30 cellular contexts compared by ENCODE assay signal in the genomic region with DNA sequence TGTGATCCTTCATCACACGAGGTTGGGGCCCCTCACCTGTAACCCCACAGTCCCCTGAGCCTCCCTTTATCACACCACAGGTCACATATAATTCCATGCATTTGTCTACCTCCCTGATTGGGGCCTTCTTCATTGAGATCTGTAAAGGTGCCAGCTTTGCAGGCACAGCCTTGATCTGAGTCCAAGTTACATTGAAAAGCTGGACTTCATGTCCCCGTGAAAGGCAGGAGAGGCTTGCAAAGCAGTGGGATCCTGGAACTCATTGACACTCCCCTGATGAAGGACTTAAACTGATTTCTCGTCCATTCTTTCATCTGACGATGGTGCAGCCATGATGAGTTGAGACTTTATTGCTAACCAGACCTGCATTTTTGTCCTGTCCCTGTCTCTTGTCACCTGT. TPM values are rescaled to one million over a fixed set of nuclear protein-coding genes. Genes with fewer than 3 reads are reported as not detected.
"Had no signal": no experiment of that assay in that cellular context is flagged by ENCODE, and none has a peak within 500 bp of the region (broad histone marks: within the 10 kb centered on the region; RNA-seq: fewer than 3 reads in every experiment).

No MANE protein-coding gene starts in this region.

- H3K36me3 Mint-ChIP-seq: activated naive CD4-positive, alpha-beta T cell treated with anti-CD3 and anti-CD28 coated beads, Interleukin-2, amount 50 U/mL, for 24 hours; activated naive CD8-positive, alpha-beta T cell treated with anti-CD3 and anti-CD28 coated beads for 36 hours; WTC11 had no signal

- H3K4me1 ChIP-seq: colonic mucosa had no signal

- H3K9me3 ChIP-seq: adrenal gland, body of pancreas, colonic mucosa, gastroesophageal sphincter, heart right ventricle had no signal

- H3K27me3 ChIP-seq: body of pancreas, colonic mucosa had no signal

- H3K4me3 ChIP-seq: adrenal gland, body of pancreas, colonic mucosa, esophagus squamous epithelium, gastroesophageal sphincter, heart right ventricle had no signal

- H3K36me3 ChIP-seq: adrenal gland, colonic mucosa, esophagus squamous epithelium, gastroesophageal sphincter, heart right ventricle had no signal

- H3K4me3 Mint-ChIP-seq: activated CD4-positive, alpha-beta memory T cell treated with anti-CD3 and anti-CD28 coated beads, Interleukin-2, amount 10 ng/mL, durations not matched to agents 7 days and 5 days; activated CD4-positive, alpha-beta T cell treated with anti-CD3 and anti-CD28 coated beads, Interleukin-2, amount 10 ng/mL, durations not matched to agents 7 days and 5 days; activated naive CD4-positive, alpha-beta T cell treated with anti-CD3 and anti-CD28 coated beads for 36 hours; activated naive CD4-positive, alpha-beta T cell treated with anti-CD3 and anti-CD28 coated beads, Interleukin-2, amount 50 U/mL, for 24 hours; activated naive CD8-positive, alpha-beta T cell treated with anti-CD3 and anti-CD28 coated beads for 36 hours; activated naive CD8-positive, alpha-beta T cell treated with anti-CD3 and anti-CD28 coated beads, Interleukin-2, amount 50 U/mL, for 24 hours; activated T-cell treated with anti-CD3 and anti-CD28 coated beads, Interleukin-2, amount 50 U/mL, for 4 hours; activated T-helper 17 cell treated with anti-CD3 and anti-CD28 coated beads, Interleukin-2, amount 50 U/mL, for 72 hours; WTC11 had no signal

- H3K27ac Mint-ChIP-seq: activated CD4-positive, alpha-beta memory T cell treated with anti-CD3 and anti-CD28 coated beads, Interleukin-2, amount 10 ng/mL, durations not matched to agents 7 days and 5 days; activated CD4-positive, alpha-beta T cell treated with anti-CD3 and anti-CD28 coated beads, Interleukin-2, amount 10 ng/mL, durations not matched to agents 7 days and 5 days; activated naive CD4-positive, alpha-beta T cell treated with anti-CD3 and anti-CD28 coated beads for 36 hours; activated naive CD4-positive, alpha-beta T cell treated with anti-CD3 and anti-CD28 coated beads, Interleukin-2, amount 50 U/mL, for 24 hours; activated naive CD8-positive, alpha-beta T cell treated with anti-CD3 and anti-CD28 coated beads for 36 hours; activated naive CD8-positive, alpha-beta T cell treated with anti-CD3 and anti-CD28 coated beads, Interleukin-2, amount 50 U/mL, for 24 hours; activated T-helper 17 cell treated with anti-CD3 and anti-CD28 coated beads, Interleukin-2, amount 50 U/mL, for 72 hours; WTC11 had no signal

- DNase-seq: activated CD4-positive, alpha-beta memory T cell treated with anti-CD3 and anti-CD28 coated beads, Interleukin-2, amount 10 ng/mL, durations not matched to agents 7 days and 5 days; activated CD4-positive, alpha-beta T cell treated with anti-CD3 and anti-CD28 coated beads for 1 hour; activated CD4-positive, alpha-beta T cell treated with anti-CD3 and anti-CD28 coated beads for 4 hours; activated CD4-positive, alpha-beta T cell treated with anti-CD3 and anti-CD28 coated beads, Interleukin-2, amount 10 ng/mL, durations not matched to agents 7 days and 5 days; activated CD4-positive, alpha-beta T cell treated with anti-CD3 and anti-CD28 coated beads, Interleukin-2, amount 50 U/mL, for 4 hours; activated CD8-positive, alpha-beta memory T cell treated with anti-CD3 and anti-CD28 coated beads for 24 hours; activated effector memory CD4-positive, alpha-beta T cell treated with anti-CD3 and anti-CD28 coated beads, Interleukin-2, amount 50 U/mL, for 16 hours; activated naive CD4-positive, alpha-beta T cell treated with anti-CD3 and anti-CD28 coated beads for 36 hours; activated naive CD8-positive, alpha-beta T cell treated with anti-CD3 and anti-CD28 coated beads for 36 hours; activated naive CD8-positive, alpha-beta T cell treated with anti-CD3 and anti-CD28 coated beads, Interleukin-2, amount 50 U/mL, for 24 hours; activated T-cell treated with anti-CD3 and anti-CD28 coated beads, Interleukin-2, amount 50 U/mL, for 4 hours; adrenal gland; amygdala; aorta; central memory CD4-positive, alpha-beta T cell; cerebellar nuclear complex; colonic mucosa; effector CD8-positive, alpha-beta T cell; esophagus squamous epithelium; foreskin melanocyte; heart right ventricle; T-helper 2 cell had no signal

- H3K9me3 Mint-ChIP-seq: activated naive CD4-positive, alpha-beta T cell treated with anti-CD3 and anti-CD28 coated beads, Interleukin-2, amount 50 U/mL, for 24 hours had no signal

- H3K4me1 Mint-ChIP-seq: activated CD4-positive, alpha-beta memory T cell treated with anti-CD3 and anti-CD28 coated beads, Interleukin-2, amount 10 ng/mL, durations not matched to agents 7 days and 5 days; activated CD4-positive, alpha-beta T cell treated with anti-CD3 and anti-CD28 coated beads, Interleukin-2, amount 10 ng/mL, durations not matched to agents 7 days and 5 days; activated naive CD4-positive, alpha-beta T cell treated with anti-CD3 and anti-CD28 coated beads, Interleukin-2, amount 50 U/mL, for 24 hours; activated naive CD8-positive, alpha-beta T cell treated with anti-CD3 and anti-CD28 coated beads for 36 hours; activated naive CD8-positive, alpha-beta T cell treated with anti-CD3 and anti-CD28 coated beads, Interleukin-2, amount 50 U/mL, for 24 hours; activated T-helper 17 cell treated with anti-CD3 and anti-CD28 coated beads, Interleukin-2, amount 50 U/mL, for 72 hours had no signal

- H3K27ac ChIP-seq: adrenal gland, body of pancreas, colonic mucosa, epithelial cell of prostate, esophagus squamous epithelium, gastroesophageal sphincter, heart right ventricle had no signal

RNA-seq across cellular contexts. Expression of a gene that starts 3.8 kb away (rescaled TPM):
- total RNA-seq: activated CD4-positive, alpha-beta memory T cell treated with anti-CD3 and anti-CD28 coated beads, Interleukin-2, amount 10 ng/mL, durations not matched to agents 7 days and 5 days; activated CD4-positive, alpha-beta T cell treated with anti-CD3 and anti-CD28 coated beads, Interleukin-2, amount 10 ng/mL, durations not matched to agents 7 days and 5 days; activated naive CD4-positive, alpha-beta T cell treated with anti-CD3 and anti-CD28 coated beads for 36 hours; activated T-helper 17 cell treated with anti-CD3 and anti-CD28 coated beads, Interleukin-2, amount 50 U/mL, for 72 hours; T-helper 1 cell treated with Interleukin-12 subunit alpha and Interleukin-12 subunit beta and Interleukin-4 antibody, amounts not matched to agents 30 ng/mL and 1 ng/mL, for 36 hours had no signal
- polyA plus RNA-seq: fibroblast of lung had no signal
